Comparison of ENCODE assay signal across 25 cellular contexts in genomic region chr4:139750099-139750498, GRCh38.
DNase-seq lines count a peak whose midpoint lies in the region; ATAC-seq, FAIRE-seq and TF ChIP-seq lines count a peak whose summit lies in the region.
"Had no signal": no experiment of that assay in that cellular context is flagged by ENCODE, and none has a peak within 500 bp of the region (broad histone marks: within the 10 kb centered on the region; RNA-seq: fewer than 3 reads in every experiment).

No MANE protein-coding gene starts in this region.

- DNase-seq in Right ventricle myocardium superior (no peak), left ventricle myocardium inferior (no peak), WTC11 (ENCODE audit: low spot score) (no peak), mesendoderm (peak; percentile 39), trophoblast cell (no peak), GM12891 (ENCODE audit: insufficient read length, low spot score) (no peak)
- DNase-seq: 8988T; AML-193; C1 segment of cervical spinal cord; Calu3; CD8-positive, alpha-beta T cell; DMS153; MG63; NCI-H1417; NCI-H187; NCI-H2107; NCI-H69; SJCRH30; T-helper 1 cell had no signal

- H3K27me3 Mint-ChIP-seq in WTC11 (ENCODE audit: low read depth) = no peaks in the 10 kb centered on the region

- POLR2A ChIA-PET in WTC11 (lab: Charles Lee) = interaction anchor here (1.3 kb wide), 1 partner anchor 9 kb away, joined by 4 read pairs; no protein-coding TSS in a partner anchor

- no peak for TF ChIP-seq POLR2A in GM12891 (IDR thresholded peaks at IDR 0.05; ENCODE audit: low read depth, low read length)

- no peaks in the 10 kb centered on the region for H3K9me3 Mint-ChIP-seq in WTC11
- H3K9me3 Mint-ChIP-seq: CD8-positive, alpha-beta T cell; IgD-negative memory B cell had no signal

- H2BK5ac ChIP-seq in mesendoderm (ENCODE audit: low read length) (no peak overlapping the region), trophoblast cell (ENCODE audit: low read depth, low read length, poor library complexity) (no peak overlapping the region)

- H3K36me3 Mint-ChIP-seq in WTC11 = no peaks in the 10 kb centered on the region
- H3K36me3 Mint-ChIP-seq: CD8-positive, alpha-beta T cell had no signal

- no peak overlapping the region for H4K91ac ChIP-seq in trophoblast cell (ENCODE audit: low read depth, low read length)

- H3K4me2 ChIP-seq in mesendoderm (ENCODE audit: low read length) = no peak overlapping the region
- H3K4me2 ChIP-seq in trophoblast cell (ENCODE audit: low read length) = no peak overlapping the region

- no CpG with 5 or more reads among the region's 3 CpGs for WGBS in mesendoderm (ENCODE audit: extremely low coverage, insufficient coverage, low lambda C conversion rate)
- WGBS in trophoblast cell (ENCODE audit: extremely low coverage, insufficient coverage, insufficient read length) = no CpG with 5 or more reads among the region's 3 CpGs

- H2BK120ac ChIP-seq in mesendoderm (ENCODE audit: low read depth, low read length) (no peak overlapping the region), trophoblast cell (ENCODE audit: insufficient read depth, low read length, poor library complexity) (no peak overlapping the region)

- H3K4ac ChIP-seq in mesendoderm (ENCODE audit: low read depth, low read length) (no peak overlapping the region), trophoblast cell (ENCODE audit: low read depth, low read length) (no peak overlapping the region)

- H3K36me3 ChIP-seq in left ventricle myocardium inferior = no peaks in the 10 kb centered on the region
- H3K36me3 ChIP-seq in mesendoderm (ENCODE audit: control insufficient read depth, insufficient read depth, low read length) = no peaks in the 10 kb centered on the region
- H3K36me3 ChIP-seq in trophoblast cell (ENCODE audit: control insufficient read depth in 1 of 2, insufficient read depth in 2 of 2, low read length in 2 of 2) = no peaks in the 10 kb centered on the region
- H3K36me3 ChIP-seq: HAP-1, MG63, SJCRH30 had no signal

- no peak overlapping the region for H3K9ac ChIP-seq in mesendoderm (ENCODE audit: low read length)
- H3K9ac ChIP-seq in trophoblast cell (ENCODE audit: low read length) = no peak overlapping the region

- H3K18ac ChIP-seq in mesendoderm (ENCODE audit: low read length) (no peak overlapping the region), trophoblast cell (ENCODE audit: low read length) (no peak overlapping the region)

- no peak overlapping the region for H3K27ac Mint-ChIP-seq in WTC11
- H3K27ac Mint-ChIP-seq: CD8-positive, alpha-beta T cell; IgD-negative memory B cell had no signal

- H3K4me3 ChIP-seq in left ventricle myocardium inferior = no peak overlapping the region
- no peak overlapping the region for H3K4me3 ChIP-seq in mesendoderm (ENCODE audit: low read length)
- no peak overlapping the region for H3K4me3 ChIP-seq in trophoblast cell (ENCODE audit: low read depth, low read length)
- H3K4me3 ChIP-seq: HAP-1, MG63, SJCRH30 had no signal

- no peak overlapping the region for H3K4me3 Mint-ChIP-seq in WTC11
- H3K4me3 Mint-ChIP-seq: CD8-positive, alpha-beta T cell; IgD-negative memory B cell had no signal

- H3K9me3 ChIP-seq in left ventricle myocardium inferior (replicated peaks) = no peaks in the 10 kb centered on the region
- no peaks in the 10 kb centered on the region for H3K9me3 ChIP-seq in trophoblast cell (ENCODE audit: insufficient read depth, low read depth, low read length)
- H3K9me3 ChIP-seq: HAP-1, MG63, SJCRH30 had no signal

- no peak for TF ChIP-seq CTCF in left ventricle myocardium inferior (IDR thresholded peaks at IDR 0.05; ENCODE audit: borderline replicate concordance)
- no peak for TF ChIP-seq CTCF in WTC11 (IDR thresholded peaks at IDR 0.05)

- peaks cover 4% of the 10 kb centered on the region for H3K4me1 ChIP-seq in left ventricle myocardium inferior
- peaks cover 4% of the 10 kb centered on the region for H3K4me1 ChIP-seq in mesendoderm (ENCODE audit: control insufficient read depth, low read depth, low read length)
- H3K4me1 ChIP-seq in trophoblast cell (ENCODE audit: control insufficient read depth in 1 of 2, insufficient read depth in 2 of 2, low read length in 2 of 2) = peaks cover 4 to 10% of the 10 kb centered on the region in 2 experiments
- H3K4me1 ChIP-seq: HAP-1 had no signal

- CTCF ChIA-PET in WTC11 (lab: Charles Lee) = interaction anchor here (0.6 to 1.7 kb wide), 8 partner anchors 12 to 253 kb away, joined by 3 to 8 read pairs (median 4); no protein-coding TSS in a partner anchor

- no peaks in the 10 kb centered on the region for H3K79me1 ChIP-seq in mesendoderm (ENCODE audit: low read length)
- H3K79me1 ChIP-seq in trophoblast cell (ENCODE audit: low read length) = peaks cover 2% of the 10 kb centered on the region

- no peak for FAIRE-seq in GM12891 (lab: Jason Lieb, UNC)
- FAIRE-seq: G401.6 had no signal

- H2AK5ac ChIP-seq in mesendoderm (ENCODE audit: low read length) (no peak overlapping the region), trophoblast cell (ENCODE audit: low read length) (no peak overlapping the region)

- H4K5ac ChIP-seq in mesendoderm (ENCODE audit: low read length) = no peak overlapping the region

- H2BK15ac ChIP-seq in mesendoderm (replicated peaks; ENCODE audit: low read depth) = no peak overlapping the region

- no peak overlapping the region for H2AFZ ChIP-seq in trophoblast cell (ENCODE audit: insufficient read depth, low read length, poor library complexity)

- no peaks in the 10 kb centered on the region for H3K27me3 ChIP-seq in left ventricle myocardium inferior (ENCODE audit: low read depth)
- no peaks in the 10 kb centered on the region for H3K27me3 ChIP-seq in mesendoderm (ENCODE audit: insufficient read depth, low read length, poor library complexity)
- no peaks in the 10 kb centered on the region for H3K27me3 ChIP-seq in trophoblast cell (ENCODE audit: insufficient read depth, low read length)
- H3K27me3 ChIP-seq: MG63, SJCRH30 had no signal

- H3K4me1 Mint-ChIP-seq in WTC11 = peaks cover 26% of the 10 kb centered on the region
- H3K4me1 Mint-ChIP-seq: IgD-negative memory B cell had no signal

- ATAC-seq in Right ventricle myocardium superior (ENCODE audit: poor library complexity) = peak; percentile 20
- peak; percentile 61 for ATAC-seq in WTC11
- no peak for ATAC-seq in GM19395 (IDR thresholded peaks at IDR 0.05; ENCODE audit: unreplicated experiment)
- ATAC-seq in GM18498 (IDR thresholded peaks at IDR 0.05; ENCODE audit: unreplicated experiment) = no peak
- ATAC-seq: CD8-positive, alpha-beta T cell had no signal

- H4K8ac ChIP-seq in mesendoderm (ENCODE audit: low read depth, low read length) (no peak overlapping the region), trophoblast cell (ENCODE audit: low read depth, low read length) (no peak overlapping the region)

- H3K79me2 ChIP-seq in mesendoderm (ENCODE audit: control insufficient read depth, insufficient read depth, low read length) = no peaks in the 10 kb centered on the region
- no peaks in the 10 kb centered on the region for H3K79me2 ChIP-seq in trophoblast cell (ENCODE audit: control insufficient read depth, insufficient read depth, low read length, poor library complexity)

- peak overlapping the region; percentile 5 for H2BK12ac ChIP-seq in trophoblast cell (ENCODE audit: low read length)

- no peak overlapping the region for H4K12ac ChIP-seq in trophoblast cell (ENCODE audit: low read depth, low read length)

- intact Hi-C loops in Right ventricle myocardium superior (cut with DNase I) (no loop called here), left ventricle myocardium inferior (cut with micrococcal nuclease) (no loop called here)

- no peak overlapping the region for H3K27ac ChIP-seq in left ventricle myocardium inferior (replicated peaks)
- no peak overlapping the region for H3K27ac ChIP-seq in mesendoderm (ENCODE audit: low read depth, low read length)
- no peak overlapping the region for H3K27ac ChIP-seq in trophoblast cell (ENCODE audit: low read depth, low read length)
- H3K27ac ChIP-seq: RWPE1, SJCRH30 had no signal

- no peak overlapping the region for H3K14ac ChIP-seq in trophoblast cell (ENCODE audit: low read length)

- H3K23ac ChIP-seq in mesendoderm (ENCODE audit: low read length) (no peak overlapping the region), trophoblast cell (ENCODE audit: low read length) (no peak overlapping the region)

- H3K56ac ChIP-seq in mesendoderm (ENCODE audit: low read length) = no peak overlapping the region

TF ChIP-seq in WTC11, 78 proteins besides CTCF, POLR2A, EP300 and RAD21 (continues in another document):
- TF ChIP-seq OVOL2 (CRISPR knock-in tag; IDR thresholded peaks at IDR 0.05; ENCODE audit: borderline replicate concordance) (no peak), ETV6 (CRISPR knock-in tag; IDR thresholded peaks at IDR 0.05) (no peak), HMGA2 (CRISPR knock-in tag; IDR thresholded peaks at IDR 0.05) (no peak), ZNF317 (CRISPR knock-in tag; IDR thresholded peaks at IDR 0.05; ENCODE audit: borderline replicate concordance, low read depth) (no peak), E2F1 (CRISPR knock-in tag; IDR thresholded peaks at IDR 0.05) (no peak)

TF ChIP-seq in GM12891, 5 proteins besides CTCF, POLR2A, EP300 and RAD21:
- TF ChIP-seq POU2F2 (IDR thresholded peaks at IDR 0.05; ENCODE audit: low read depth, low read length) = no peak
- no peak for TF ChIP-seq POLR2AphosphoS5 (IDR thresholded peaks at IDR 0.05; ENCODE audit: low read depth, low read length)
- TF ChIP-seq SPI1 (IDR thresholded peaks at IDR 0.05; ENCODE audit: low read depth, low read length) = no peak
- TF ChIP-seq PAX5 (IDR thresholded peaks at IDR 0.05; ENCODE audit: insufficient read depth, low read length, severe bottlenecking) = no peak
- no peak for TF ChIP-seq TAF1 (IDR thresholded peaks at IDR 0.05; ENCODE audit: low read depth, low read length)

Comparison
In these comparisons a context has a peak if more than half of its experiments do, and no peak if none do; other contexts are left out.
1. ATAC-seq: peak in Right ventricle myocardium superior (single experiment) and WTC11 (single experiment); none in GM19395 (single experiment) and GM18498 (single experiment).